7 cellular contexts compared by ENCODE assay signal in the genomic region with DNA sequence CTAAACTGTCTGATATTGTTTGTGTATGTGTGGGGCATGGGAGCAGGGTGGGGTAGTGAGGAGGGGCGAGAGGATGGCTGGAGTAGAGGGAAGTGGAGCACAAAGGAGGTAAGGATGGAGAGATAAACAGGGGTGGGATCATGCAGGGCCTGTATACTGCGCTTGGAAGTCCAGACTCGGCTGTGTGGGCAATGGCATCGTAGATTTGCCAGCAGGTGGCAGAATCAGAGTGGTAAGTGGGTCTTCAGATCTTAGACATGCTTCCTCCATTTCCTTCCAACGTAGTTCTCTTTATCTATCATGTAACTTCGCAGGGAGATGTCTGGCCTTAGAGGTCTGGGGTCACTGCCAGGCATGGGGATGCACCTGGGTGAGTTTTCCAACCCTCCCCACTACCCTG.
DNase-seq lines count a peak whose midpoint lies in the region; ATAC-seq and TF ChIP-seq lines count a peak whose summit lies in the region.

No MANE protein-coding gene starts in this region.

- no peak for TF ChIP-seq POLR2A in upper lobe of left lung (IDR thresholded peaks at IDR 0.05)

- 32 to 41% methylated on average over 6 of the region's 6 CpGs for WGBS in upper lobe of left lung, 2 donors

- H3K36me3 ChIP-seq in upper lobe of left lung, result no peaks in the 10 kb centered on the region

- no peaks in the 10 kb centered on the region for H3K27me3 ChIP-seq in upper lobe of left lung

- no peak overlapping the region for H3K27ac ChIP-seq in VCaP
- H3K27ac ChIP-seq in upper lobe of left lung, result no peak overlapping the region

- no peak overlapping the region for H3K4me3 ChIP-seq in upper lobe of left lung

- TF ChIP-seq CTCF in LNCAP (IDR thresholded peaks at IDR 0.05), result peak; percentile 43; the same call in 1 of the 2 replicates
- TF ChIP-seq CTCF in VCaP (conservative IDR thresholded peaks at IDR 0.05), result peak; percentile 77
- peak in 4 of 6 experiments; percentile 17 to 36 (median 25) for TF ChIP-seq CTCF in upper lobe of left lung (IDR thresholded peaks at IDR 0.05)

- H3K9me3 ChIP-seq in upper lobe of left lung, result no peaks in the 10 kb centered on the region

- DNase-seq in GM04504 (ENCODE audit: low read depth) (peak; percentile 36), inferior parietal cortex (ENCODE audit: extremely low spot score) (peak; percentile 56), upper lobe of left lung (no peak), NCI-H524 treated with DMSO at 0.1 percent for 48 hours (lab: John Stamatoyannopoulos, UW) (no peak)

- ATAC-seq in upper lobe of left lung (ENCODE audit: low FRiP score in 2 of 2) (peak in 1 of 2 donors; percentile 42), HG03520 (IDR thresholded peaks at IDR 0.05; ENCODE audit: unreplicated experiment) (no peak)

- H3K4me1 ChIP-seq in upper lobe of left lung, result peaks cover 0 to 6% (median under 1%) of the 10 kb centered on the region in 4 donors

- TF ChIP-seq EP300 in upper lobe of left lung (IDR thresholded peaks at IDR 0.05), result no peak

Comparison
In these comparisons a context has a peak if more than half of its experiments do, and no peak if none do; other contexts are left out.
1. DNase-seq: peak in GM04504 (single experiment) and inferior parietal cortex (single experiment); none in upper lobe of left lung (0 of 2) and NCI-H524 treated with DMSO at 0.1 percent for 48 hours (single experiment).
2. CTCF ChIP-seq: peak in every context shown above with its lines; median percentile 77 in VCaP; 43 in LNCAP; 25 in upper lobe of left lung.